ENCODE assay signal across 15 cellular contexts in the genomic region with DNA sequence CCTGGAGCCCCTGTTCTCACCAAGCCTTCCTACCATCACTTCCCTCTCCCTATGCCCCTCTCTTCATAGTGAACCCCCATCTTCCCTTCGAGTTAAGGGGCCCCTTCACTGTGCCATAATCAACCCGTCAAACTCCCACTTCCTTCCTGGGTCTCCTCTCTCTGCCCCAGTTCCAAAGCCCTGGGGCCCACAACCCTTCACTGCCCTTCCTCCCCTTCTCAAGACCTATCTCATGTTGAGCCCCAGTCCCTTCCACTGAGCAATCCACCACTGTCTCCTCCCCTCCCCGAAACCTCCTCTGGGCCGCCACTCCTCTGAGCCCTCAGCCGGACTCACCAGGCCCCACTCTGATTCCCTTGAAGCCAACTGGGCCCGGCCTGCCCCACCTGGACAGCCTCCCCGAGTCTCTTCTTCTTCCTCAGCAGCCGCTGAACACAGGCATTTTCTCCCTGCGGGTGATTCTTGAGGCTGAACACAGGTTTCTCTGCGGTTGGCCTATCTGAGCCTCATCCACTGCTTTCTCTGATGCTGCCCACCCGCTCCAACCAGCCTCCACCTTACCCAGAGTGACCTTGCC. TPM values are rescaled to one million over a fixed set of nuclear protein-coding genes. Genes with fewer than 3 reads are reported as not detected.
DNase-seq lines count a peak whose midpoint lies in the region; FAIRE-seq and TF ChIP-seq lines count a peak whose summit lies in the region.
"Had no signal": no experiment of that assay in that cellular context is flagged by ENCODE, and none has a peak within 500 bp of the region (broad histone marks: within the 10 kb centered on the region; RNA-seq: fewer than 3 reads in every experiment).

No MANE protein-coding gene starts in this region.

- no peak overlapping the region for H2BK5ac ChIP-seq in H9 (ENCODE audit: insufficient read length, low read length)

- no peak overlapping the region for H2BK120ac ChIP-seq in H9 (ENCODE audit: low read depth, low read length, poor library complexity, severe bottlenecking)

- no peak overlapping the region for H3K4me3 Mint-ChIP-seq in T-helper 2 cell treated with Interferon-gamma antibody and Interleukin-4, amounts not matched to agents 5 μg/mL and 100 μg/mL, for 36 hours
- H3K4me3 Mint-ChIP-seq in H9: no peak overlapping the region
- H3K4me3 Mint-ChIP-seq in astrocyte (ENCODE audit: unreplicated experiment): no peak overlapping the region
- no peak overlapping the region for H3K4me3 Mint-ChIP-seq in neural progenitor cell

- no peaks in the 10 kb centered on the region for H3K27me3 Mint-ChIP-seq in T-helper 2 cell treated with Interferon-gamma antibody and Interleukin-4, amounts not matched to agents 5 μg/mL and 100 μg/mL, for 36 hours (ENCODE audit: low read depth)
- peaks cover 2% of the 10 kb centered on the region for H3K27me3 Mint-ChIP-seq in H9 (ENCODE audit: low read depth)
- H3K27me3 Mint-ChIP-seq in astrocyte (ENCODE audit: low read depth, unreplicated experiment): no peaks in the 10 kb centered on the region
- peaks cover 6% of the 10 kb centered on the region for H3K27me3 Mint-ChIP-seq in neural progenitor cell (ENCODE audit: insufficient read depth, low read depth)

- no peak overlapping the region for H2BK12ac ChIP-seq in H9 (ENCODE audit: insufficient read length, low read depth, low read length)

- no peak overlapping the region for H3K14ac ChIP-seq in H9 (ENCODE audit: insufficient read depth, low read length)

- H3K27ac Mint-ChIP-seq in T-helper 2 cell treated with Interferon-gamma antibody and Interleukin-4, amounts not matched to agents 5 μg/mL and 100 μg/mL, for 36 hours: peak overlapping the region; percentile 52
- H3K27ac Mint-ChIP-seq in H9 (peak overlapping the region in 2 of 3 experiments; percentile 30 to 40; a peak in 4 of 7 replicates), astrocyte (ENCODE audit: unreplicated experiment) (peak overlapping the region; percentile 78), neural progenitor cell (peak overlapping the region; percentile 67)

- H3K18ac ChIP-seq in H9 (ENCODE audit: insufficient read length, low read depth, low read length): no peak overlapping the region

- DNase-seq in T-helper 2 cell treated with Interferon-gamma antibody and Interleukin-4, amounts not matched to agents 5 μg/mL and 100 μg/mL, for 36 hours (ENCODE audit: low spot score): no peak
- no peak for DNase-seq in T-helper 2 cell
- DNase-seq in H9: no peak
- DNase-seq in astrocyte (ENCODE audit: low read depth): no peak
- no peak for DNase-seq in neural progenitor cell (ENCODE audit: low spot score)
- DNase-seq in DMS153 treated with DMSO at 0.1 percent for 48 hours (lab: John Stamatoyannopoulos, UW; ENCODE audit: unreplicated experiment): no peak
- no peak for DNase-seq in NCI-H1417 (lab: John Stamatoyannopoulos, UW)
- no peak for DNase-seq in MV-4-11 (lab: John Stamatoyannopoulos, UW)
- DNase-seq: activated CD4-positive, alpha-beta T cell treated with anti-CD3 and anti-CD28 coated beads, Interleukin-2, amount 50 U/mL, for 48 hours; colonic mucosa; DMS 273 treated with DMSO at 0.1 percent for 48 hours; lower lobe of right lung; NCI-H1092 treated with DMSO at 0.1 percent for 48 hours; pancreas; spleen had no signal

- no peaks in the 10 kb centered on the region for H4K20me1 ChIP-seq in H9 (ENCODE audit: control insufficient read depth, insufficient read depth, insufficient read length)
- peaks cover 28% of the 10 kb centered on the region for H4K20me1 ChIP-seq in astrocyte (ENCODE audit: insufficient read depth, low read length)
- peaks cover 32% of the 10 kb centered on the region for H4K20me1 ChIP-seq in neural progenitor cell (ENCODE audit: low read depth)

- no peak overlapping the region for H4K8ac ChIP-seq in H9 (replicated peaks; ENCODE audit: insufficient read length, low read depth, low read length)

- peaks cover 47% of the 10 kb centered on the region for H3F3A ChIP-seq in neural progenitor cell (ENCODE audit: low read depth)

- no peak overlapping the region for H4K91ac ChIP-seq in H9 (ENCODE audit: insufficient read length, low read depth, low read length)

- no peak overlapping the region for H3K23ac ChIP-seq in H9 (ENCODE audit: insufficient read length, low read depth, low read length)

- H2AFZ ChIP-seq in H9 (ENCODE audit: low read length) (no peak overlapping the region), astrocyte (ENCODE audit: low read depth, low read length) (no peak overlapping the region), neural progenitor cell (replicated peaks) (no peak overlapping the region)

- H3K4me1 ChIP-seq in H9 (ENCODE audit: insufficient read depth, low read length): no peaks in the 10 kb centered on the region; the same call in 1 of the 2 replicates
- H3K4me1 ChIP-seq in astrocyte (ENCODE audit: insufficient read depth, low read length): peaks cover 31% of the 10 kb centered on the region
- H3K4me1 ChIP-seq in neural progenitor cell: peaks cover 42% of the 10 kb centered on the region

- H4K5ac ChIP-seq in H9 (ENCODE audit: insufficient read length, low read depth, low read length): no peak overlapping the region

- TF ChIP-seq CTCF in H9 (conservative IDR thresholded peaks at IDR 0.05): no peak
- no peak for TF ChIP-seq CTCF in astrocyte (IDR thresholded peaks at IDR 0.05; ENCODE audit: insufficient read depth, low read depth, low read length)
- no peak for TF ChIP-seq CTCF in neural progenitor cell (IDR thresholded peaks at IDR 0.05)

- H3K79me1 ChIP-seq in H9 (ENCODE audit: insufficient read depth, low read depth, low read length, poor library complexity, severe bottlenecking): no peaks in the 10 kb centered on the region

- peaks cover 9% of the 10 kb centered on the region for H3K23me2 ChIP-seq in H9 (ENCODE audit: insufficient read length, low read depth, low read length, poor library complexity, severe bottlenecking)

- no peak overlapping the region for H3K9ac ChIP-seq in H9 (ENCODE audit: extremely low read depth, insufficient read length, low read length)
- H3K9ac ChIP-seq in astrocyte (ENCODE audit: low read length): no peak overlapping the region
- no peak overlapping the region for H3K9ac ChIP-seq in neural progenitor cell

- no peak for FAIRE-seq in astrocyte (lab: Jason Lieb, UNC)
- FAIRE-seq: pancreas had no signal

- H3K4me2 ChIP-seq in H9 (ENCODE audit: insufficient read depth, insufficient read length, low read length) (no peak overlapping the region), astrocyte (ENCODE audit: low read length) (no peak overlapping the region), neural progenitor cell (no peak overlapping the region)

- H3K27me3 ChIP-seq in H9 (ENCODE audit: insufficient read depth, low read length) (no peaks in the 10 kb centered on the region), astrocyte (ENCODE audit: insufficient read depth, low read length) (peaks cover 3% of the 10 kb centered on the region), neural progenitor cell (no peaks in the 10 kb centered on the region)
- H3K27me3 ChIP-seq: colonic mucosa, pancreas had no signal

- H3K27ac ChIP-seq in H9 (ENCODE audit: insufficient read length, low read depth, low read length): no peak overlapping the region
- H3K27ac ChIP-seq in astrocyte (ENCODE audit: low read depth, low read length): no peak overlapping the region
- H3K27ac ChIP-seq in neural progenitor cell: no peak overlapping the region
- H3K27ac ChIP-seq: colonic mucosa, lower lobe of right lung, pancreas had no signal

- H3K9me3 ChIP-seq in H9 (ENCODE audit: control insufficient read depth, low read depth, low read length): no peaks in the 10 kb centered on the region
- no peaks in the 10 kb centered on the region for H3K9me3 ChIP-seq in astrocyte (ENCODE audit: insufficient read depth, low read depth, low read length)
- H3K9me3 ChIP-seq in neural progenitor cell (ENCODE audit: low read depth): no peaks in the 10 kb centered on the region
- H3K9me3 ChIP-seq: colonic mucosa, lower lobe of right lung, pancreas, spleen had no signal

- H2BK15ac ChIP-seq in H9 (ENCODE audit: low read depth, low read length): no peak overlapping the region

- H3K36me3 Mint-ChIP-seq in T-helper 2 cell treated with Interferon-gamma antibody and Interleukin-4, amounts not matched to agents 5 μg/mL and 100 μg/mL, for 36 hours (ENCODE audit: low read depth): peaks cover 12% of the 10 kb centered on the region
- H3K36me3 Mint-ChIP-seq in H9 (ENCODE audit: insufficient read depth in 1 of 3, low read depth in 3 of 3): peaks cover 12 to 17% (median 16%) of the 10 kb centered on the region in 3 experiments; a peak in 6 of 7 replicates
- peaks cover 22% of the 10 kb centered on the region for H3K36me3 Mint-ChIP-seq in astrocyte (ENCODE audit: low read depth, unreplicated experiment)
- H3K36me3 Mint-ChIP-seq in neural progenitor cell: peaks cover 23% of the 10 kb centered on the region

- H3T11ph ChIP-seq in H9 (ENCODE audit: low read length): no peak overlapping the region

- H3K4ac ChIP-seq in H9 (ENCODE audit: low read depth, low read length): no peak overlapping the region

- H3K4me1 Mint-ChIP-seq in T-helper 2 cell treated with Interferon-gamma antibody and Interleukin-4, amounts not matched to agents 5 μg/mL and 100 μg/mL, for 36 hours (ENCODE audit: low read depth): peaks cover 13% of the 10 kb centered on the region
- peaks cover 43 to 63% of the 10 kb centered on the region in 2 experiments for H3K4me1 Mint-ChIP-seq in H9
- peaks cover 33% of the 10 kb centered on the region for H3K4me1 Mint-ChIP-seq in astrocyte (ENCODE audit: low read depth, unreplicated experiment)
- peaks cover 63% of the 10 kb centered on the region for H3K4me1 Mint-ChIP-seq in neural progenitor cell

- H3K36me3 ChIP-seq in astrocyte (ENCODE audit: insufficient read depth, low read length): peaks cover 4% of the 10 kb centered on the region
- no peaks in the 10 kb centered on the region for H3K36me3 ChIP-seq in neural progenitor cell
- H3K36me3 ChIP-seq: colonic mucosa, pancreas had no signal

- whole genome bisulfite sequencing in H9 (ENCODE audit: extremely low coverage, insufficient read length, low lambda C conversion rate): no CpG with 5 or more reads among the region's 11 CpGs

- no peaks in the 10 kb centered on the region for H3K79me2 ChIP-seq in H9 (ENCODE audit: insufficient read depth, low read length)
- H3K79me2 ChIP-seq in astrocyte (ENCODE audit: insufficient read depth, low read length): peaks cover 14% of the 10 kb centered on the region
- peaks cover 19% of the 10 kb centered on the region for H3K79me2 ChIP-seq in neural progenitor cell (ENCODE audit: low read depth)

- H3K4me3 ChIP-seq in astrocyte (ENCODE audit: insufficient read depth, low read depth, low read length): no peak overlapping the region
- H3K4me3 ChIP-seq in neural progenitor cell: no peak overlapping the region
- H3K4me3 ChIP-seq: colonic mucosa, lower lobe of right lung, pancreas, spleen had no signal

- H3K56ac ChIP-seq in H9 (ENCODE audit: insufficient read length, low read depth, low read length): no peak overlapping the region

- no peak overlapping the region for H2AK5ac ChIP-seq in H9 (ENCODE audit: insufficient read length, low read length)

- no peaks in the 10 kb centered on the region for H3K9me3 Mint-ChIP-seq in T-helper 2 cell treated with Interferon-gamma antibody and Interleukin-4, amounts not matched to agents 5 μg/mL and 100 μg/mL, for 36 hours
- no peaks in the 10 kb centered on the region for H3K9me3 Mint-ChIP-seq in H9
- H3K9me3 Mint-ChIP-seq in astrocyte (ENCODE audit: unreplicated experiment): peaks cover 3% of the 10 kb centered on the region
- H3K9me3 Mint-ChIP-seq in neural progenitor cell: no peaks in the 10 kb centered on the region

- H2BK20ac ChIP-seq in H9 (ENCODE audit: low read depth, low read length, poor library complexity, severe bottlenecking): no peak overlapping the region

RNA-seq across cellular contexts. Expression of a gene that starts 42.2 kb away (rescaled TPM):
- total RNA-seq in H9 (2021) (65.9 and 69.2 TPM in 2 replicates), astrocyte (86.9 and 88.0 TPM in 2 replicates), neural progenitor cell (ENCODE audit: low replicate concordance) (31.4 and 35.0 TPM in 2 replicates)
